ENCODE assay signal across 1 cellular context in genomic region chr19:3716147-3716668, GRCh38.
TF ChIP-seq lines count a peak whose summit lies in the region.

No MANE protein-coding gene starts in this region.

TF ChIP-seq in HepG2, 621 proteins besides CTCF, POLR2A, EP300 and RAD21:
- TF ChIP-seq ZNF746 (CRISPR knock-in tag; IDR thresholded peaks at IDR 0.05): no peak
- no peak for TF ChIP-seq ZNF724P (CRISPR knock-in tag; IDR thresholded peaks at IDR 0.05; ENCODE audit: borderline replicate concordance)
- no peak for TF ChIP-seq MTA3 (CRISPR knock-in tag; IDR thresholded peaks at IDR 0.05)
- TF ChIP-seq ZMYM3 (CRISPR knock-in tag; IDR thresholded peaks at IDR 0.05): peak; percentile 87
- peak; percentile 95 for TF ChIP-seq ZNF629 (CRISPR knock-in tag; conservative IDR thresholded peaks at IDR 0.05)
- TF ChIP-seq GLMP (CRISPR knock-in tag; IDR thresholded peaks at IDR 0.05; ENCODE audit: borderline replicate concordance): no peak
TF ChIP-seq in HepG2: peak in this region for 2.
